ENCODE assay signal across 24 cellular contexts in the genomic region with DNA sequence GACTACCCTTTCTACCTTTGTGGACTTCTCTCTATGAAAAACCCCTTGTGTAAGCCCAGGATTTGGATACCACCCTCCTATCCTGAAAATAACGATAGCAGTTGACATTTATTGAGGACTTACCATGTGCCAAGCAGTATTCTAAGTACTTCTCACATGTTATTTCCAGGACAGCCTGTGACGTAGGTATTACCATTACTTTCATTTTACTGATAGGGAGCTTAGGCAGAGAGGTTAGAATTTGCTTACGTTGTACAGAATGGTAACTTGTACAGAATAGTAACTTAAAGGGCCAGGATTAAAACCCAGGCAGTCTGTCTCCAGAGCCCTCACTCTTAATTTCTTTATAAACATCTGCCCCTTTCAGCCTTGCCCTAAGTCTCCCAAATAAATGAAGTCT.
"Had no signal": no experiment of that assay in that cellular context is flagged by ENCODE, and none has a peak within 500 bp of the region (broad histone marks: within the 10 kb centered on the region; RNA-seq: fewer than 3 reads in every experiment).

No MANE protein-coding gene starts in this region.

- H3K4me3 ChIP-seq: right atrium auricular region, spleen, suprapubic skin, tibial nerve had no signal

- ATAC-seq: activated CD4-positive, alpha-beta T cell treated with anti-CD3 and anti-CD28 coated beads for 36 hours; activated CD8-positive, alpha-beta memory T cell treated with anti-CD3 and anti-CD28 coated beads, Interleukin-2, amount 10 ng/mL, durations not matched to agents 7 days and 5 days; activated CD8-positive, alpha-beta T cell treated with anti-CD3 and anti-CD28 coated beads, Interleukin-2, amount 10 ng/mL, durations not matched to agents 7 days and 5 days; left colon; naive thymus-derived CD4-positive, alpha-beta T cell had no signal

- H3K79me2 ChIP-seq: parathyroid adenoma had no signal

- H3K4me1 ChIP-seq: parathyroid adenoma, spleen, suprapubic skin, tibial nerve had no signal

- DNase-seq: activated CD4-positive, alpha-beta T cell treated with anti-CD3 and anti-CD28 coated beads for 36 hours; activated CD4-positive, CD25-positive, alpha-beta regulatory T cell; activated CD8-positive, alpha-beta memory T cell treated with anti-CD3 and anti-CD28 coated beads, Interleukin-2, amount 10 ng/mL, durations not matched to agents 7 days and 5 days; activated CD8-positive, alpha-beta T cell treated with anti-CD3 and anti-CD28 coated beads, Interleukin-2, amount 10 ng/mL, durations not matched to agents 7 days and 5 days; activated effector memory CD4-positive, alpha-beta T cell treated with Interleukin-2 at 50 U/mL for 16 hours; activated naive CD4-positive, alpha-beta T cell treated with Interleukin-2 at 50 U/mL for 16 hours; activated T-cell treated with anti-CD3 and anti-CD28 coated beads for 4 hours; aorta; foreskin melanocyte; islet precursor cell; left colon; midbrain; naive thymus-derived CD4-positive, alpha-beta T cell; spleen; stimulated activated naive CD4-positive, alpha-beta T cell; T-helper 1 cell had no signal

- H3K27me3 Mint-ChIP-seq: activated CD8-positive, alpha-beta memory T cell treated with anti-CD3 and anti-CD28 coated beads, Interleukin-2, amount 10 ng/mL, durations not matched to agents 7 days and 5 days had no signal

- H3K27ac Mint-ChIP-seq: activated CD4-positive, alpha-beta T cell treated with anti-CD3 and anti-CD28 coated beads for 36 hours; activated CD8-positive, alpha-beta memory T cell treated with anti-CD3 and anti-CD28 coated beads, Interleukin-2, amount 10 ng/mL, durations not matched to agents 7 days and 5 days; activated CD8-positive, alpha-beta T cell treated with anti-CD3 and anti-CD28 coated beads, Interleukin-2, amount 10 ng/mL, durations not matched to agents 7 days and 5 days; activated naive CD8-positive, alpha-beta T cell; naive thymus-derived CD4-positive, alpha-beta T cell; T-helper 2 cell treated with Interferon-gamma antibody and Interleukin-4, amounts not matched to agents 5 μg/mL and 100 μg/mL, for 36 hours had no signal

- H2AFZ ChIP-seq: parathyroid adenoma had no signal

- H3K27me3 ChIP-seq: right atrium auricular region, spleen, suprapubic skin, tibial nerve had no signal

- FAIRE-seq: endothelial cell of umbilical vein had no signal

- H3K9me3 ChIP-seq: right atrium auricular region, spleen, suprapubic skin, tibial nerve had no signal

- H3K9me3 Mint-ChIP-seq: neural crest cell; T-helper 2 cell treated with Interferon-gamma antibody and Interleukin-4, amounts not matched to agents 5 μg/mL and 100 μg/mL, for 36 hours had no signal

- H3K4me3 Mint-ChIP-seq: activated CD4-positive, alpha-beta T cell treated with anti-CD3 and anti-CD28 coated beads for 36 hours; activated CD8-positive, alpha-beta memory T cell treated with anti-CD3 and anti-CD28 coated beads, Interleukin-2, amount 10 ng/mL, durations not matched to agents 7 days and 5 days; activated CD8-positive, alpha-beta T cell treated with anti-CD3 and anti-CD28 coated beads, Interleukin-2, amount 10 ng/mL, durations not matched to agents 7 days and 5 days; activated naive CD8-positive, alpha-beta T cell; naive thymus-derived CD4-positive, alpha-beta T cell; neural crest cell; T-helper 2 cell treated with Interferon-gamma antibody and Interleukin-4, amounts not matched to agents 5 μg/mL and 100 μg/mL, for 36 hours had no signal

- H3K36me3 ChIP-seq: right atrium auricular region, spleen, suprapubic skin, tibial nerve had no signal

- H3K36me3 Mint-ChIP-seq: activated CD8-positive, alpha-beta memory T cell treated with anti-CD3 and anti-CD28 coated beads, Interleukin-2, amount 10 ng/mL, durations not matched to agents 7 days and 5 days; activated naive CD8-positive, alpha-beta T cell; naive thymus-derived CD4-positive, alpha-beta T cell had no signal

- H3K9ac ChIP-seq: parathyroid adenoma had no signal

- H3K4me1 Mint-ChIP-seq: activated CD4-positive, alpha-beta T cell treated with anti-CD3 and anti-CD28 coated beads for 36 hours; activated CD8-positive, alpha-beta memory T cell treated with anti-CD3 and anti-CD28 coated beads, Interleukin-2, amount 10 ng/mL, durations not matched to agents 7 days and 5 days; naive thymus-derived CD4-positive, alpha-beta T cell; neural crest cell had no signal

- H3K27ac ChIP-seq: parathyroid adenoma, right atrium auricular region, spleen, suprapubic skin, tibial nerve had no signal
